Comparison of ENCODE assay signal across 12 cellular contexts in genomic region chr17:74861554-74862107, GRCh38. TPM values are rescaled to one million over a fixed set of nuclear protein-coding genes. Genes with fewer than 3 reads are reported as not detected.
A peak's percentile ranks its signal among the peaks of the same experiment; 100 is the strongest.
DNase-seq lines count a peak whose midpoint lies in the region; ATAC-seq and TF ChIP-seq lines count a peak whose summit lies in the region.
"Had no signal": no experiment of that assay in that cellular context is flagged by ENCODE, and none has a peak within 500 bp of the region (broad histone marks: within the 10 kb centered on the region; RNA-seq: fewer than 3 reads in every experiment).

No MANE protein-coding gene starts in this region.

- peaks cover 5% of the 10 kb centered on the region for H3K36me3 Mint-ChIP-seq in CD4-positive, CD25-positive, alpha-beta regulatory T cell
- H3K36me3 Mint-ChIP-seq in IgD-negative memory B cell (no peaks in the 10 kb centered on the region), neural progenitor cell (no peaks in the 10 kb centered on the region)
- H3K36me3 Mint-ChIP-seq: activated naive CD4-positive, alpha-beta T cell treated with anti-CD3 and anti-CD28 coated beads, Interleukin-2, amount 50 U/mL, for 72 hours had no signal

- ATAC-seq in CD4-positive, CD25-positive, alpha-beta regulatory T cell (ENCODE audit: low read depth in 2 of 2) = no peak
- ATAC-seq in HG03469 (IDR thresholded peaks at IDR 0.05; ENCODE audit: unreplicated experiment) = no peak

- H3K4me3 ChIP-seq in CD4-positive, CD25-positive, alpha-beta regulatory T cell (ENCODE audit: low read depth, low read length) = no peak overlapping the region
- H3K4me3 ChIP-seq in dorsolateral prefrontal cortex = peak overlapping the region in 39 of 59 donors; percentile 3 to 66 (median 46)
- peak overlapping the region; percentile 21 for H3K4me3 ChIP-seq in neural progenitor cell

- no peaks in the 10 kb centered on the region for H3K79me2 ChIP-seq in neural progenitor cell (ENCODE audit: low read depth)

- H3K27me3 ChIP-seq in CD4-positive, CD25-positive, alpha-beta regulatory T cell (ENCODE audit: control insufficient read depth, insufficient read depth, low read length) = peaks cover 12% of the 10 kb centered on the region
- H3K27me3 ChIP-seq in dorsolateral prefrontal cortex (peaks cover 0 to 42% (median 25%) of the 10 kb centered on the region in 45 donors), neural progenitor cell (peaks cover 60% of the 10 kb centered on the region)

- DNase-seq in CD4-positive, CD25-positive, alpha-beta regulatory T cell = no peak
- DNase-seq in dorsolateral prefrontal cortex = no peak
- DNase-seq in neural progenitor cell (ENCODE audit: low spot score) = no peak
- DNase-seq in NCI-H146 (lab: John Stamatoyannopoulos, UW) = no peak
- no peak for DNase-seq in ACHN
- no peak for DNase-seq in NCI-H82 treated with DMSO at 0.1 percent for 48 hours (lab: John Stamatoyannopoulos, UW; ENCODE audit: unreplicated experiment)

- peaks cover 10% of the 10 kb centered on the region for H3F3A ChIP-seq in neural progenitor cell (ENCODE audit: low read depth)

- no peak overlapping the region for H2AFZ ChIP-seq in neural progenitor cell (replicated peaks)

- intact Hi-C loops in dorsolateral prefrontal cortex (cut with DNase I) = loop anchor here (5.0 to 10.0 kb wide), 3 partner anchors 114 to 207 kb away; partner anchors contain the start of gene NHERF1 (in 1 of the 2)

- H3K4me3 Mint-ChIP-seq in CD4-positive, CD25-positive, alpha-beta regulatory T cell = peak overlapping the region in 3 of 4 donors; percentile 25 to 54 (median 29)
- H3K4me3 Mint-ChIP-seq in IgD-negative memory B cell (peak overlapping the region; percentile 46 to 84 (median 51)), neural progenitor cell (peak overlapping the region; percentile 50)

- H3K27me3 Mint-ChIP-seq in CD4-positive, CD25-positive, alpha-beta regulatory T cell = peaks cover 40% of the 10 kb centered on the region
- H3K27me3 Mint-ChIP-seq in IgD-negative memory B cell (peaks cover 37% of the 10 kb centered on the region), neural progenitor cell (ENCODE audit: insufficient read depth, low read depth) (peaks cover 45% of the 10 kb centered on the region)

- TF ChIP-seq CTCF in dorsolateral prefrontal cortex (IDR thresholded peaks at IDR 0.05 in 54 of 56, conservative IDR thresholded peaks at IDR 0.05 in 2 of 56; ENCODE audit: low read depth in 1 of 56, partially characterized antibody in 56 of 56) (no peak), neural progenitor cell (IDR thresholded peaks at IDR 0.05) (no peak)

- H3K4me1 ChIP-seq in CD4-positive, CD25-positive, alpha-beta regulatory T cell (ENCODE audit: control insufficient read depth, insufficient read depth, low read length, poor library complexity, severe bottlenecking) = peaks cover 29% of the 10 kb centered on the region
- H3K4me1 ChIP-seq in neural progenitor cell = peaks cover 10% of the 10 kb centered on the region

- H3K9me3 Mint-ChIP-seq in CD4-positive, CD25-positive, alpha-beta regulatory T cell = peaks cover 0 to 1% (median 0%) of the 10 kb centered on the region in 7 donors
- H3K9me3 Mint-ChIP-seq in IgD-negative memory B cell (no peaks in the 10 kb centered on the region), neural progenitor cell (no peaks in the 10 kb centered on the region)
- H3K9me3 Mint-ChIP-seq: activated naive CD4-positive, alpha-beta T cell treated with anti-CD3 and anti-CD28 coated beads, Interleukin-2, amount 50 U/mL, for 72 hours had no signal

- H3K9ac ChIP-seq in neural progenitor cell = no peak overlapping the region

- no peak overlapping the region for H3K27ac Mint-ChIP-seq in CD4-positive, CD25-positive, alpha-beta regulatory T cell
- no peak overlapping the region for H3K27ac Mint-ChIP-seq in IgD-negative memory B cell
- H3K27ac Mint-ChIP-seq in neural progenitor cell = no peak overlapping the region
- H3K27ac Mint-ChIP-seq: activated naive CD4-positive, alpha-beta T cell treated with anti-CD3 and anti-CD28 coated beads, Interleukin-2, amount 50 U/mL, for 72 hours had no signal

- H4K20me1 ChIP-seq in neural progenitor cell (ENCODE audit: low read depth) = peaks cover 39% of the 10 kb centered on the region

- H3K27ac ChIP-seq in CD4-positive, CD25-positive, alpha-beta regulatory T cell (ENCODE audit: insufficient read depth, low read length, poor library complexity, severe bottlenecking) = no peak overlapping the region
- peak overlapping the region in 36 of 59 donors; percentile 0 to 95 (median 56) for H3K27ac ChIP-seq in dorsolateral prefrontal cortex
- H3K27ac ChIP-seq in neural progenitor cell = no peak overlapping the region
- H3K27ac ChIP-seq: VCaP had no signal

- H3K9me3 ChIP-seq in CD4-positive, CD25-positive, alpha-beta regulatory T cell (ENCODE audit: control insufficient read depth in 2 of 2, low read length in 2 of 2) = no peaks in the 10 kb centered on the region
- H3K9me3 ChIP-seq in neural progenitor cell (ENCODE audit: low read depth) = no peaks in the 10 kb centered on the region

- H3K4me1 Mint-ChIP-seq in CD4-positive, CD25-positive, alpha-beta regulatory T cell = peaks cover 0 to 24% (median 9%) of the 10 kb centered on the region in 4 donors
- H3K4me1 Mint-ChIP-seq in IgD-negative memory B cell (peaks cover 3 to 6% (median 5%) of the 10 kb centered on the region in 3 donors), neural progenitor cell (peaks cover 10% of the 10 kb centered on the region)

- peak overlapping the region; percentile 88 for H3K4me2 ChIP-seq in neural progenitor cell

- no peaks in the 10 kb centered on the region for H3K36me3 ChIP-seq in CD4-positive, CD25-positive, alpha-beta regulatory T cell (ENCODE audit: control insufficient read depth, insufficient read depth, low read length)
- no peaks in the 10 kb centered on the region for H3K36me3 ChIP-seq in neural progenitor cell

- in situ Hi-C loops in ACHN (cut with HindIII; ENCODE audit: low pct_ligation_motif_present, low pct_unique_long_range_greater_than_20kb, low sequenced_read_pairs) = no loop called here

RNA-seq across cellular contexts. Expression of gene GRIN2C, which starts 1.9 kb away (rescaled TPM):
- not detected for total RNA-seq in CD4-positive, CD25-positive, alpha-beta regulatory T cell
- not detected for polyA plus RNA-seq in CD4-positive, CD25-positive, alpha-beta regulatory T cell
- polyA plus RNA-seq in IgD-negative memory B cell = not detected
- total RNA-seq in dorsolateral prefrontal cortex (10 to 100 TPM; 10.3 to 74.2 (median 26.7) TPM), neural progenitor cell (ENCODE audit: low replicate concordance) (0.03 TPM in 1 of 2 replicates, not detected in the other)
- total RNA-seq: kidney epithelial cell had no signal

RNA-seq across cellular contexts. Expression of gene FDXR, which starts 11.2 kb away (rescaled TPM):
- total RNA-seq in CD4-positive, CD25-positive, alpha-beta regulatory T cell = 7.8 TPM
- 10 to 100 TPM in 2 of 4 donors, 1 to 10 TPM in 2; 5.4 to 15.7 (median 10.5) TPM for polyA plus RNA-seq in CD4-positive, CD25-positive, alpha-beta regulatory T cell
- 5.9 TPM for polyA plus RNA-seq in IgD-negative memory B cell
- total RNA-seq in dorsolateral prefrontal cortex = 10 to 100 TPM in 57 of 120 experiments, 1 to 10 TPM in 63; 4.2 to 20.9 (median 9.9) TPM
- 7.4 and 25.3 TPM in 2 replicates for total RNA-seq in neural progenitor cell (ENCODE audit: low replicate concordance)

RNA-seq across cellular contexts. Expression of gene FADS6, which starts 31.8 kb away (rescaled TPM):
- not detected for total RNA-seq in CD4-positive, CD25-positive, alpha-beta regulatory T cell
- polyA plus RNA-seq in CD4-positive, CD25-positive, alpha-beta regulatory T cell = not detected
- polyA plus RNA-seq in IgD-negative memory B cell = not detected
- total RNA-seq in dorsolateral prefrontal cortex (10 to 100 TPM in 115 of 120 experiments, 1 to 10 TPM in 5; 4.6 to 28.7 (median 17.6) TPM), neural progenitor cell (ENCODE audit: low replicate concordance) (0.36 TPM in 1 of 2 replicates, not detected in the other)
- total RNA-seq: activated naive CD4-positive, alpha-beta T cell treated with anti-CD3 and anti-CD28 coated beads, Interleukin-2, amount 50 U/mL, for 72 hours; kidney epithelial cell; pulmonary artery endothelial cell had no signal

Comparison
In these comparisons a context has a peak if more than half of its experiments do, and no peak if none do; other contexts are left out.
1. H3K27ac ChIP-seq: peak in dorsolateral prefrontal cortex (36 of 59); none in CD4-positive, CD25-positive, alpha-beta regulatory T cell (single experiment) and neural progenitor cell (single experiment).
2. RNA of gene GRIN2C, which starts 1.9 kb away (total RNA-seq): 10.3 to 74.2 TPM in dorsolateral prefrontal cortex; not detected in CD4-positive, CD25-positive, alpha-beta regulatory T cell (single experiment) and 0.03 TPM in neural progenitor cell; every median in the first group is over 10 times any median in the second.
3. Peak in every context shown above with its lines, with median percentiles within 50 percentile points of each other: H3K4me3 Mint-ChIP-seq.